ENCODE assay signal across 13 cellular contexts in the genomic region with DNA sequence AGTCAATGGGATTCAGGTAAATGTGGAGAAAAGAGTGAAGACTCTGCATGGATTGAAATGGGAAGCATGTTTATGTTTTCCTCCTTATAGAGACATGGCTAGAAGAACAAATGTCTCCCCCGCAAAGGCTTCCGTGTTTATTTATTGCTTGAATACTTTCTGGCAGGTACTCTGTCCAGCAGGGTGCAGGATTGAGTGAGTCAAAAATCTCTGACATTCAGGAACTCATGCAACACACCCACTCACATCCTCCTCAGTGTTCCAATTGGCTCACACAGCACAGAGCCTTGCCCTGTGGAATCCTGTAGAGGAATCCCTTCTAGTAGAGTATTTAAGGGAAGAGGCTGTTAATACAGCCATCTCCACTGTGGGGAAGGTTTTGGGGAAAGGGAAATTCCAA.
DNase-seq lines count a peak whose midpoint lies in the region; ATAC-seq, FAIRE-seq and TF ChIP-seq lines count a peak whose summit lies in the region.
"Had no signal": no experiment of that assay in that cellular context is flagged by ENCODE, and none has a peak within 500 bp of the region (broad histone marks: within the 10 kb centered on the region; RNA-seq: fewer than 3 reads in every experiment).

No MANE protein-coding gene starts in this region.

- no peaks in the 10 kb centered on the region for H4K20me1 ChIP-seq in OCI-LY1 (ENCODE audit: insufficient read depth, low read length)

- no peak overlapping the region for H3K4me2 ChIP-seq in OCI-LY1 (ENCODE audit: low read length)

- H3K9ac ChIP-seq in OCI-LY1 (ENCODE audit: low read length), result no peak overlapping the region

- no peaks in the 10 kb centered on the region for H3K79me2 ChIP-seq in OCI-LY1 (ENCODE audit: insufficient read depth, low read length)

- in situ Hi-C loops in GM13977 (cut with MboI; ENCODE audit: low pct_unique_long_range_greater_than_20kb, low sequenced_read_pairs, unreplicated experiment), result no loop called here

- DNase-seq in GM13977 (ENCODE audit: low spot score) (peak; percentile 8), H54 (ENCODE audit: insufficient read length, low spot score) (no peak), left colon (peak; percentile 24 to 29), NCI-H2227 treated with DMSO at 0.1 percent for 48 hours (lab: John Stamatoyannopoulos, UW) (no peak), dermis blood vessel endothelial cell (no peak)
- DNase-seq: gastrocnemius medialis, naive B cell had no signal

- no peak overlapping the region for H2AFZ ChIP-seq in OCI-LY1 (ENCODE audit: low read length)

- H3K36me3 ChIP-seq in OCI-LY1 (ENCODE audit: insufficient read depth, low read length), result no peaks in the 10 kb centered on the region
- H3K36me3 ChIP-seq: cardiac muscle cell, gastrocnemius medialis, SJSA1 had no signal

- intact Hi-C loops in left colon (cut with DNase I, micrococcal nuclease), result no loop called here

- TF ChIP-seq POLR2A in H54 (IDR thresholded peaks at IDR 0.05; ENCODE audit: low read depth, low read length), result no peak

- peak; percentile 45 for ATAC-seq in left colon
- ATAC-seq in HG03460 (IDR thresholded peaks at IDR 0.05; ENCODE audit: unreplicated experiment), result no peak
- ATAC-seq: gastrocnemius medialis, K562 had no signal

- peaks cover 17% of the 10 kb centered on the region for H3K4me1 ChIP-seq in OCI-LY1 (ENCODE audit: insufficient read depth, low read length, severe bottlenecking)
- H3K4me1 ChIP-seq: gastrocnemius medialis, SJSA1 had no signal

- H3F3A ChIP-seq in OCI-LY1 (ENCODE audit: insufficient read depth, low read length), result no peaks in the 10 kb centered on the region

- no peaks in the 10 kb centered on the region for H3K9me3 ChIP-seq in OCI-LY1 (ENCODE audit: low read length)
- H3K9me3 ChIP-seq: gastrocnemius medialis, SJSA1 had no signal

- no peaks in the 10 kb centered on the region for H3K27me3 ChIP-seq in OCI-LY1 (ENCODE audit: insufficient read depth, low read length)
- H3K27me3 ChIP-seq: cardiac muscle cell, gastrocnemius medialis, SJSA1 had no signal

- H3K4me3 ChIP-seq in OCI-LY1 (ENCODE audit: low read depth, low read length, poor library complexity, severe bottlenecking), result no peak overlapping the region
- H3K4me3 ChIP-seq: cardiac muscle cell, gastrocnemius medialis, K562, SJSA1 had no signal

- peak; percentile 33 for FAIRE-seq in H54 (lab: Jason Lieb, UNC)
- FAIRE-seq: G401.6, K562 had no signal

- TF ChIP-seq CTCF in GM13977 (IDR thresholded peaks at IDR 0.05; ENCODE audit: extremely low read depth, insufficient read depth, missing control alignments) (peak; percentile 47), OCI-LY1 (IDR thresholded peaks at IDR 0.05; ENCODE audit: low read length) (peak; percentile 51; the same call in 1 of the 2 replicates)

- no peaks in the 10 kb centered on the region for H3K9me2 ChIP-seq in OCI-LY1 (ENCODE audit: low read depth, low read length)

- H3K27ac ChIP-seq in OCI-LY1 (ENCODE audit: low read depth, low read length, poor library complexity, severe bottlenecking), result no peak overlapping the region
- H3K27ac ChIP-seq: cardiac muscle cell, gastrocnemius medialis, SJSA1 had no signal

Comparison
In these comparisons a context has a peak if more than half of its experiments do, and no peak if none do; other contexts are left out.
1. DNase-seq: peak in GM13977 (single experiment) and left colon (2 of 2); none in H54 (single experiment), NCI-H2227 treated with DMSO at 0.1 percent for 48 hours (single experiment) and dermis blood vessel endothelial cell (single experiment).